ENCODE assay signal across 6 cellular contexts in the genomic region with DNA sequence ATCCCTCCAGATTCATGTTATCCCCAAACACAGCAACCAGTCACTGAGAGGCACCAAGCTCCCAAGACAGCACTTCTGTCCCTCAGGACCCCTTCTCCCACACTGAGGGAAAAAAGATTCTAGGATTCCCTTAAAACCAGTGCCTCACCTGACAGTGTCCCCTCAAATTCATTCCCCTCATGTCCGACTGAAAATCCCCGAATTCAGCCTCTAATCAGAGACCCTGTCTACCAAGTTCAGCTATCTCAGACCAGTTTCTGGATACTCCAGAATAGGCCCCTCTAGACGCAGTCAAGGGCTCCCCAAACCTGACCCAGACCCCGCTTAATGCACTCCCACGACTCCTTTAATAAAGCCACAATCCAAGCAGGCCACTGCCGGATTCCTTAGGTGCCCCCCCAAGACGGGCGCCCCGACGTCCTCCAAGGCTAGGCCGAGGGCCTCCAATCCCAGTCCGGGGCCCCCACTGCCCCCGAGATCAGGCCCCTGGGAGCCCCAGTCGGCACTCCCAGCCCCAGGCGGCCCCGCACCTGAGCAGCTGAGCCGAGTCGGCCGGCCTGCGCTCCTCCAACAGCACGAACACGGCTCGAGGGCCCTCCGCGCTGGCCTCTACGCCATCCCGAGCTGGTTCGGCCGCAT. TPM values are rescaled to one million over a fixed set of nuclear protein-coding genes. Genes with fewer than 3 reads are reported as not detected.
DNase-seq lines count a peak whose midpoint lies in the region; ATAC-seq and TF ChIP-seq lines count a peak whose summit lies in the region.

No MANE protein-coding gene starts in this region.

- CTCF ChIA-PET in CD8-positive, alpha-beta T cell (lab: Charles Lee) = no interaction called here

- POLR2A ChIA-PET in CD8-positive, alpha-beta T cell (lab: Charles Lee) = interaction anchor here (1.6 to 1.8 kb wide), 2 partner anchors 40 to 84 kb away, joined by 7 to 8 read pairs; partner anchors contain the start of genes GRIPAP1 and OTUD5

- H3K4me3 ChIP-seq in CD8-positive, alpha-beta T cell (ENCODE audit: low read depth, low read length) = peak overlapping the region; percentile 50
- H3K4me3 ChIP-seq in LNCaP clone FGC (ENCODE audit: low read depth, low read length) (peak overlapping the region; percentile 72), subcutaneous abdominal adipose tissue (ENCODE audit: low read depth in 1 of 5, low read length in 5 of 5) (peak overlapping the region; percentile 61 to 84 (median 74))

- peaks cover 15% of the 10 kb centered on the region for H3K36me3 Mint-ChIP-seq in CD8-positive, alpha-beta T cell

- H3K9me3 Mint-ChIP-seq in CD8-positive, alpha-beta T cell = no peaks in the 10 kb centered on the region

- DNase-seq in CD8-positive, alpha-beta T cell = no peak
- DNase-seq in LNCaP clone FGC (ENCODE audit: low read depth) (no peak), fibroblast of peridontal ligament (ENCODE audit: extremely low read depth) (peak; percentile 12), NCI-H2107 treated with DMSO at 0.1 percent for 48 hours (lab: John Stamatoyannopoulos, UW; ENCODE audit: unreplicated experiment) (no peak)

- H3K4me1 ChIP-seq in CD8-positive, alpha-beta T cell (ENCODE audit: insufficient read depth, low read length) = peaks cover 21% of the 10 kb centered on the region
- H3K4me1 ChIP-seq in subcutaneous abdominal adipose tissue (ENCODE audit: control insufficient read depth in 5 of 5, insufficient read depth in 5 of 5, low read length in 5 of 5) = peaks cover 0 to 36% (median 29%) of the 10 kb centered on the region in 5 donors

- H3K36me3 ChIP-seq in CD8-positive, alpha-beta T cell (ENCODE audit: insufficient read depth, low read length) = peaks cover 2% of the 10 kb centered on the region
- peaks cover 0 to 20% (median 19%) of the 10 kb centered on the region in 5 donors for H3K36me3 ChIP-seq in subcutaneous abdominal adipose tissue (ENCODE audit: control insufficient read depth in 5 of 5, insufficient read depth in 5 of 5, low read length in 5 of 5)

- H3K27me3 ChIP-seq in CD8-positive, alpha-beta T cell (ENCODE audit: insufficient read depth, low read length) = no peaks in the 10 kb centered on the region
- H3K27me3 ChIP-seq in subcutaneous abdominal adipose tissue (ENCODE audit: control insufficient read depth in 5 of 5, insufficient read depth in 4 of 5, low read length in 5 of 5) = peaks cover 0 to 7% (median 2%) of the 10 kb centered on the region in 5 donors

- H3K4me3 Mint-ChIP-seq in CD8-positive, alpha-beta T cell = peak overlapping the region; percentile 84

- intact Hi-C loops in CD8-positive, alpha-beta T cell (cut with DNase I, micrococcal nuclease) = loop anchor here (1.0 to 2.0 kb wide), 11 partner anchors 11 to 394 kb away; partner anchors contain the start of genes GRIPAP1 (in 2 of the 2) and PIM2 (in 1 of the 2)

- H3K27ac Mint-ChIP-seq in CD8-positive, alpha-beta T cell = peak overlapping the region; percentile 93

- ATAC-seq in CD8-positive, alpha-beta T cell = no peak
- no peak for ATAC-seq in GM19455 (IDR thresholded peaks at IDR 0.05; ENCODE audit: unreplicated experiment)

- peak overlapping the region; percentile 73 for H3K27ac ChIP-seq in CD8-positive, alpha-beta T cell (ENCODE audit: low read depth, low read length)
- peak overlapping the region; percentile 98 for H3K27ac ChIP-seq in subcutaneous abdominal adipose tissue (ENCODE audit: low read depth, low read length)

- H3K9ac ChIP-seq in subcutaneous abdominal adipose tissue (ENCODE audit: low read length in 5 of 5) = peak overlapping the region; percentile 75 to 96 (median 91)

- no peaks in the 10 kb centered on the region for H3K27me3 Mint-ChIP-seq in CD8-positive, alpha-beta T cell (ENCODE audit: low read depth)

- no peaks in the 10 kb centered on the region for H3K9me3 ChIP-seq in CD8-positive, alpha-beta T cell (ENCODE audit: low read length)
- peaks cover 0 to 6% (median 3%) of the 10 kb centered on the region in 5 donors for H3K9me3 ChIP-seq in subcutaneous abdominal adipose tissue (ENCODE audit: control insufficient read depth in 5 of 5, low read length in 5 of 5)

- H3K4me1 Mint-ChIP-seq in CD8-positive, alpha-beta T cell (ENCODE audit: low read depth) = peaks cover 35% of the 10 kb centered on the region

- TF ChIP-seq CTCF in CD8-positive, alpha-beta T cell (IDR thresholded peaks at IDR 0.05) = no peak
- TF ChIP-seq CTCF in LNCaP clone FGC (IDR thresholded peaks at IDR 0.05; ENCODE audit: control insufficient read depth, extremely low read depth, insufficient read depth) = no peak

RNA-seq across cellular contexts. Expression of gene TFE3, which starts 0.5 kb away (rescaled TPM):
- total RNA-seq in CD8-positive, alpha-beta T cell = 10 to 100 TPM; 35.7 to 39.7 TPM

RNA-seq across cellular contexts. Expression of gene CCDC120, which starts 16.1 kb away (rescaled TPM):
- total RNA-seq in CD8-positive, alpha-beta T cell = 10 to 100 TPM; 13.0 to 18.0 TPM

RNA-seq across cellular contexts. Expression of gene PRAF2, which starts 31.1 kb away (rescaled TPM):
- 10 to 100 TPM; 16.7 to 17.5 TPM for total RNA-seq in CD8-positive, alpha-beta T cell

RNA-seq across cellular contexts. Expression of gene WDR45, which starts 37.0 kb away (rescaled TPM):
- total RNA-seq in CD8-positive, alpha-beta T cell = 10 to 100 TPM; 54.4 to 58.2 TPM

RNA-seq across cellular contexts. Expression of gene GRIPAP1, which starts 40.6 kb away (rescaled TPM):
- 100 to 1,000 TPM; 102 to 114 TPM for total RNA-seq in CD8-positive, alpha-beta T cell
